ENCODE assay signal across 25 cellular contexts in the genomic region with DNA sequence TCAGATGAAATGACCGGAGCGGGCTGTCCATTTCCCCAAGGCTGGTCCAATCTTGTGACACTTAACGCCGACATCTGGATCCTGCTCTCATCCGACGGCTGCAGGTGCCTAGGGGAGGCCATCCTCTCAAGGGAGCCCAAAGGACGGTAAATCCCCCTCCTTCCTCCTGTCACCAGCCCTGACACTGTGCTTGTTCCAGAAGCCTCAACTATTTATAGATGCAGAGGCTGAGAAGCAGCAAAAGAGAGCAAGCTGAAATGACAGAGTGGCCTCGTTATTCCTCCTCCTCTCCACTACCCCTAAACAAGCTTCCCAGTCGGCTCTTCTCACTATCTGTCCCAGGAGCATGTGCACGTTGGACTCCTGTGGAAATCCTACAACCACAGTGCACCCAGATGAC.
"Had no signal": no experiment of that assay in that cellular context is flagged by ENCODE, and none has a peak within 500 bp of the region (broad histone marks: within the 10 kb centered on the region; RNA-seq: fewer than 3 reads in every experiment).

No MANE protein-coding gene starts in this region.

- ATAC-seq: activated T-cell treated with anti-CD3 and anti-CD28 coated beads, Interleukin-2, amount 50 U/mL, for 4 hours; activated T-helper 17 cell treated with anti-CD3 and anti-CD28 coated beads, Interleukin-2, amount 50 U/mL, for 72 hours; left ventricle myocardium superior; stimulated activated effector memory CD8-positive, alpha-beta T cell treated with anti-CD3 and anti-CD28 coated beads, Interleukin-12 subunit alpha, Interleukin-12 subunit beta, amount 100 ng/mL, for 72 hours; T-helper 17 cell had no signal

- DNase-seq: activated CD4-positive, alpha-beta memory T cell treated with anti-CD3 and anti-CD28 coated beads, Interleukin-2, amount 10 ng/mL, durations not matched to agents 7 days and 5 days; activated CD4-positive, alpha-beta T cell treated with anti-CD3 and anti-CD28 coated beads, Interleukin-2, amount 10 ng/mL, durations not matched to agents 7 days and 5 days; activated CD4-positive, CD25-positive, alpha-beta regulatory T cell treated with anti-CD3 and anti-CD28 coated beads, Interleukin-2, amount 50 U/mL, for 72 hours; activated gamma-delta T cell treated with Interleukin-2 at 50 U/mL for 16 hours; activated naive CD4-positive, alpha-beta T cell treated with anti-CD3 and anti-CD28 coated beads, Interleukin-2, amount 50 U/mL, for 16 hours; activated T-cell treated with anti-CD3 and anti-CD28 coated beads, Interleukin-2, amount 50 U/mL, for 4 hours; amniotic stem cell; brain microvascular endothelial cell; caudate nucleus; endodermal cell; foreskin melanocyte; left ventricle myocardium superior; naive B cell; nephron progenitor cell; ovary; sigmoid colon; small intestine; stimulated activated CD4-positive, alpha-beta T cell treated with anti-CD3 and anti-CD28 coated beads, Interleukin-4, amount 100 ng/mL, for 24 hours; T-helper 17 cell; T1000; trophoblast cell had no signal

- H3K4me3 ChIP-seq: esophagus muscularis mucosa, ovary, sigmoid colon, thoracic aorta had no signal

- H3K36me3 ChIP-seq: brain microvascular endothelial cell, esophagus muscularis mucosa, ovary, sigmoid colon, thoracic aorta had no signal

- H3K27ac ChIP-seq: brain microvascular endothelial cell, esophagus muscularis mucosa, ovary, sigmoid colon, thoracic aorta had no signal

- H3K9me3 ChIP-seq: esophagus muscularis mucosa, ovary, sigmoid colon, thoracic aorta had no signal

- H3K4me1 ChIP-seq: esophagus muscularis mucosa, sigmoid colon had no signal

- H3K27me3 ChIP-seq: brain microvascular endothelial cell, esophagus muscularis mucosa, ovary, sigmoid colon had no signal
